Comparison of ENCODE assay signal across 1 cellular context in genomic region chr9:87810008-87810407, GRCh38.
TF ChIP-seq lines count a peak whose summit lies in the region.

No MANE protein-coding gene starts in this region.

TF ChIP-seq in K562, 482 proteins besides CTCF, POLR2A, EP300 and RAD21 (continued from another document):
- no peak for TF ChIP-seq ETS1 (conservative IDR thresholded peaks at IDR 0.05; ENCODE audit: control insufficient read depth, low read depth, low read length)
- TF ChIP-seq MAX (CRISPR knock-in tag; IDR thresholded peaks at IDR 0.05): no peak
- 0 out of 2 replicates have a peak, but pooled peaks have one; percentile 1 for TF ChIP-seq VEZF1 (CRISPR knock-in tag; IDR thresholded peaks at IDR 0.05)
- no peak for TF ChIP-seq RREB1 (CRISPR knock-in tag; IDR thresholded peaks at IDR 0.05)
- TF ChIP-seq NCOA2 (IDR thresholded peaks at IDR 0.05; ENCODE audit: partially characterized antibody in 2 of 2): no peak
- TF ChIP-seq E2F8 (IDR thresholded peaks at IDR 0.05; ENCODE audit: low read depth, partially characterized antibody): no peak
- TF ChIP-seq SIX5 (IDR thresholded peaks at IDR 0.05; ENCODE audit: borderline replicate concordance in 1 of 2, insufficient read depth in 1 of 2, low read depth in 1 of 2, low read length in 2 of 2): no peak
- no peak for TF ChIP-seq SRSF7 (optimal IDR thresholded peaks at IDR 0.05; ENCODE audit: low read depth, low read length)
- no peak for TF ChIP-seq ZBTB9 (CRISPR knock-in tag; IDR thresholded peaks at IDR 0.05)
- TF ChIP-seq PHB2 (IDR thresholded peaks at IDR 0.05; ENCODE audit: low read depth): no peak
- TF ChIP-seq ZBTB49 (CRISPR knock-in tag; IDR thresholded peaks at IDR 0.05; ENCODE audit: borderline replicate concordance): no peak
- no peak for TF ChIP-seq ZNF740 (CRISPR knock-in tag; IDR thresholded peaks at IDR 0.05)
- no peak for TF ChIP-seq ZNF740 (tag; IDR thresholded peaks at IDR 0.05)
- no peak for TF ChIP-seq ZNF224 (CRISPR knock-in tag; IDR thresholded peaks at IDR 0.05)
- no peak for TF ChIP-seq ASH1L (IDR thresholded peaks at IDR 0.05; ENCODE audit: borderline replicate concordance, low read depth, partially characterized antibody)
- TF ChIP-seq ZFPM2 (CRISPR knock-in tag; IDR thresholded peaks at IDR 0.05): no peak
- TF ChIP-seq TCF7L2 (IDR thresholded peaks at IDR 0.05; ENCODE audit: low read depth, low read length): no peak
- TF ChIP-seq CBFA2T2 (conservative IDR thresholded peaks at IDR 0.05): 0 out of 2 replicates have a peak, but pooled peaks have one; percentile 15
- TF ChIP-seq DACH1 (IDR thresholded peaks at IDR 0.05; ENCODE audit: partially characterized antibody): no peak
- TF ChIP-seq CBFA2T3 (IDR thresholded peaks at IDR 0.05): 0 out of 2 replicates have a peak, but pooled peaks have one; percentile 21
- peak; percentile 13; the same call in 1 of the 2 replicates for TF ChIP-seq TAL1 (IDR thresholded peaks at IDR 0.05)
